ENCODE assay signal across 2 cellular contexts in the genomic region with DNA sequence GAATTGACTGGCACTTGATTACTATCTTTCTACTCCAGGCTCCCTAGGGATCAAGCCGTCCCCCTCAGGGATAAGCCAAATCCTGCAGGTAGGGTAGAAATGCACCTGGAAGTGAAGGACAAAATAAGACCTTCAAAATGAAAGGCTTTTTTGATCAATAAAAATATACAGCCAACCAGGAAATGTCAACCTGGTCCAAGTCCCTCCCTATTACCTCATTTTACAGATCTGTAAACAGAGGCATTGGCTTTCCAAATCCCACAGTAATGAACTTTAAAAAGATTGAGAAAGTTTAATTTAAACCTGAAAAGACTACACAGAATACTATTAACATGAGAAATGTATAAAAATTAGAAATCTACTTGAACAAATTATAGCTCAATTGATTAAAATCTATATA.
A peak's percentile ranks its signal among the peaks of the same experiment; 100 is the strongest.
TF ChIP-seq lines count a peak whose summit lies in the region.

No MANE protein-coding gene starts in this region.

TF ChIP-seq in liver, 16 proteins besides CTCF, POLR2A, EP300 and RAD21:
- TF ChIP-seq TAF1 (conservative IDR thresholded peaks at IDR 0.05) (no peak), RXRA (IDR thresholded peaks at IDR 0.05) (peak in 1 of 2 donors; percentile 43), ZBTB33 (IDR thresholded peaks at IDR 0.05) (no peak), SP1 (IDR thresholded peaks at IDR 0.05) (no peak), GABPA (IDR thresholded peaks at IDR 0.05 in 1 of 2, conservative IDR thresholded peaks at IDR 0.05 in 1 of 2) (no peak), HNF4G (IDR thresholded peaks at IDR 0.05) (no peak), FOXA1 (IDR thresholded peaks at IDR 0.05) (no peak), ATF3 (IDR thresholded peaks at IDR 0.05) (no peak), YY1 (IDR thresholded peaks at IDR 0.05) (peak; percentile 11), HNF4A (conservative IDR thresholded peaks at IDR 0.05) (peak in 1 of 2 donors; percentile 28), EGR1 (IDR thresholded peaks at IDR 0.05; ENCODE audit: low read depth in 2 of 2) (no peak), NR2F2 (IDR thresholded peaks at IDR 0.05) (no peak), JUND (IDR thresholded peaks at IDR 0.05) (peak in 1 of 2 donors; percentile 19), FOXA2 (IDR thresholded peaks at IDR 0.05) (peak; percentile 55)
- TF ChIP-seq, protein P1, sequence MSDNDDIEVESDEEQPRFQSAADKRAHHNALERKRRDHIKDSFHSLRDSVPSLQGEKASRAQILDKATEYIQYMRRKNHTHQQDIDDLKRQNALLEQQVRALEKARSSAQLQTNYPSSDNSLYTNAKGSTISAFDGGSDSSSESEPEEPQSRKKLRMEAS (IDR thresholded peaks at IDR 0.05) = no peak
- TF ChIP-seq, protein P2, sequence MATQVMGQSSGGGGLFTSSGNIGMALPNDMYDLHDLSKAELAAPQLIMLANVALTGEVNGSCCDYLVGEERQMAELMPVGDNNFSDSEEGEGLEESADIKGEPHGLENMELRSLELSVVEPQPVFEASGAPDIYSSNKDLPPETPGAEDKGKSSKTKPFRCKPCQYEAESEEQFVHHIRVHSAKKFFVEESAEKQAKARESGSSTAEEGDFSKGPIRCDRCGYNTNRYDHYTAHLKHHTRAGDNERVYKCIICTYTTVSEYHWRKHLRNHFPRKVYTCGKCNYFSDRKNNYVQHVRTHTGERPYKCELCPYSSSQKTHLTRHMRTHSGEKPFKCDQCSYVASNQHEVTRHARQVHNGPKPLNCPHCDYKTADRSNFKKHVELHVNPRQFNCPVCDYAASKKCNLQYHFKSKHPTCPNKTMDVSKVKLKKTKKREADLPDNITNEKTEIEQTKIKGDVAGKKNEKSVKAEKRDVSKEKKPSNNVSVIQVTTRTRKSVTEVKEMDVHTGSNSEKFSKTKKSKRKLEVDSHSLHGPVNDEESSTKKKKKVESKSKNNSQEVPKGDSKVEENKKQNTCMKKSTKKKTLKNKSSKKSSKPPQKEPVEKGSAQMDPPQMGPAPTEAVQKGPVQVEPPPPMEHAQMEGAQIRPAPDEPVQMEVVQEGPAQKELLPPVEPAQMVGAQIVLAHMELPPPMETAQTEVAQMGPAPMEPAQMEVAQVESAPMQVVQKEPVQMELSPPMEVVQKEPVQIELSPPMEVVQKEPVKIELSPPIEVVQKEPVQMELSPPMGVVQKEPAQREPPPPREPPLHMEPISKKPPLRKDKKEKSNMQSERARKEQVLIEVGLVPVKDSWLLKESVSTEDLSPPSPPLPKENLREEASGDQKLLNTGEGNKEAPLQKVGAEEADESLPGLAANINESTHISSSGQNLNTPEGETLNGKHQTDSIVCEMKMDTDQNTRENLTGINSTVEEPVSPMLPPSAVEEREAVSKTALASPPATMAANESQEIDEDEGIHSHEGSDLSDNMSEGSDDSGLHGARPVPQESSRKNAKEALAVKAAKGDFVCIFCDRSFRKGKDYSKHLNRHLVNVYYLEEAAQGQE (IDR thresholded peaks at IDR 0.05) = no peak

TF ChIP-seq in HepG2, 621 proteins besides CTCF, POLR2A, EP300 and RAD21:
- TF ChIP-seq LBX2 (CRISPR knock-in tag; IDR thresholded peaks at IDR 0.05; ENCODE audit: borderline replicate concordance) (no peak), KDM2A (CRISPR knock-in tag; IDR thresholded peaks at IDR 0.05; ENCODE audit: borderline replicate concordance, low read depth) (no peak), ADNP (CRISPR knock-in tag; IDR thresholded peaks at IDR 0.05) (no peak), RFX5 (IDR thresholded peaks at IDR 0.05; ENCODE audit: low read depth, low read length) (no peak), ZMYM3 (CRISPR knock-in tag; IDR thresholded peaks at IDR 0.05) (no peak), PATZ1 (CRISPR knock-in tag; IDR thresholded peaks at IDR 0.05) (no peak), ZSCAN30 (CRISPR knock-in tag; IDR thresholded peaks at IDR 0.05) (no peak), KIAA2018 (CRISPR knock-in tag; IDR thresholded peaks at IDR 0.05; ENCODE audit: borderline replicate concordance) (no peak), ZNF556 (CRISPR knock-in tag; IDR thresholded peaks at IDR 0.05; ENCODE audit: borderline replicate concordance) (no peak), ELF1 (CRISPR knock-in tag; IDR thresholded peaks at IDR 0.05) (no peak), RARG (CRISPR knock-in tag; IDR thresholded peaks at IDR 0.05; ENCODE audit: low read depth) (no peak), ZNF704 (CRISPR knock-in tag; IDR thresholded peaks at IDR 0.05; ENCODE audit: borderline replicate concordance) (no peak), TOPORS (CRISPR knock-in tag; IDR thresholded peaks at IDR 0.05) (no peak), ZNF142 (CRISPR knock-in tag; IDR thresholded peaks at IDR 0.05) (no peak), HNRNPK (IDR thresholded peaks at IDR 0.05; ENCODE audit: low read depth, low read length, poor library complexity, severe bottlenecking) (no peak), ZBTB7A (CRISPR knock-in tag; IDR thresholded peaks at IDR 0.05) (no peak), CENPT (CRISPR knock-in tag; IDR thresholded peaks at IDR 0.05; ENCODE audit: low read depth) (no peak), YY1 (IDR thresholded peaks at IDR 0.05; ENCODE audit: insufficient read depth, insufficient replicate concordance, low read depth, low read length) (no peak)
